In genomic region chr5:39284552-39284951, GRCh38 we compare ENCODE assay signal across 27 cellular contexts.
DNase-seq lines count a peak whose midpoint lies in the region; ATAC-seq, FAIRE-seq and TF ChIP-seq lines count a peak whose summit lies in the region.
"Had no signal": no experiment of that assay in that cellular context is flagged by ENCODE, and none has a peak within 500 bp of the region (broad histone marks: within the 10 kb centered on the region; RNA-seq: fewer than 3 reads in every experiment).

No MANE protein-coding gene starts in this region.

- no peak overlapping the region for H3K9ac ChIP-seq in HepG2 (ENCODE audit: insufficient read depth, low read depth, low read length)
- H3K9ac ChIP-seq: parathyroid adenoma had no signal

- WGBS in HepG2 (ENCODE audit: low lambda C conversion rate), result under 1% methylated on average over 5 of the region's 5 CpGs
- 61% methylated on average over 5 of the region's 5 CpGs for WGBS in right lobe of liver (ENCODE audit: insufficient coverage, low coverage, low lambda C conversion rate, missing lambda C conversion rate)
- WGBS in right cardiac atrium, result 61% methylated on average over 5 of the region's 5 CpGs
- 70 to 71% methylated on average over 5 of the region's 5 CpGs for WGBS in testis, 2 donors

- H2AFZ ChIP-seq in HepG2 (ENCODE audit: low read length), result no peak overlapping the region
- H2AFZ ChIP-seq: parathyroid adenoma had no signal

- DNase-seq in HepG2 (ENCODE audit: low spot score), result peak; percentile 22
- DNase-seq in right lobe of liver, result no peak
- peak; percentile 86 to 96 for DNase-seq in NCI-H2081 (lab: John Stamatoyannopoulos, UW)
- DNase-seq in SHP77 (lab: John Stamatoyannopoulos, UW), result peak; percentile 77 to 84
- DNase-seq in right cardiac atrium, result no peak
- no peak for DNase-seq in testis
- DNase-seq: ACHN; activated CD8-positive, alpha-beta memory T cell treated with anti-CD3 and anti-CD28 coated beads, Interleukin-2, amount 50 U/mL, for 48 hours; activated CD8-positive, alpha-beta T cell treated with anti-CD3 and anti-CD28 coated beads for 36 hours; activated naive CD4-positive, alpha-beta T cell treated with anti-CD3 and anti-CD28 coated beads, Interleukin-2, amount 50 U/mL, for 16 hours; CD4-positive, alpha-beta memory T cell; DMS 273 treated with DMSO at 0.1 percent for 48 hours; foreskin keratinocyte; head of caudate nucleus; islet precursor cell; left ventricle myocardium superior; NCI-H1048; spleen; SW 1271 had no signal

- ATAC-seq in HepG2 (peak; percentile 88), right lobe of liver (no peak), right cardiac atrium (no peak), GM18867 (IDR thresholded peaks at IDR 0.05; ENCODE audit: unreplicated experiment) (no peak), HG02763 (IDR thresholded peaks at IDR 0.05; ENCODE audit: unreplicated experiment) (no peak)
- ATAC-seq: activated CD8-positive, alpha-beta T cell treated with anti-CD3 and anti-CD28 coated beads for 36 hours; esophagus mucosa; foreskin keratinocyte; left ventricle myocardium superior; Panc1 had no signal

- no peaks in the 10 kb centered on the region for H3K27me3 ChIP-seq in HepG2 (ENCODE audit: control insufficient read depth in 1 of 2, insufficient read depth in 2 of 2, low read length in 2 of 2)
- H3K27me3 ChIP-seq in right lobe of liver, result no peaks in the 10 kb centered on the region
- no peaks in the 10 kb centered on the region for H3K27me3 ChIP-seq in right cardiac atrium (ENCODE audit: control insufficient read depth, insufficient read depth)
- no peaks in the 10 kb centered on the region for H3K27me3 ChIP-seq in testis
- H3K27me3 ChIP-seq: foreskin keratinocyte, right atrium auricular region, tibial nerve had no signal

- TF ChIP-seq EP300 in HepG2 (IDR thresholded peaks at IDR 0.05; ENCODE audit: low read depth in 2 of 2, low read length in 2 of 2) (peak in 1 of 2 experiments; percentile 75; a peak in 2 of 4 replicates), HepG2 (CRISPR knock-in tag; IDR thresholded peaks at IDR 0.05; ENCODE audit: borderline replicate concordance) (peak; percentile 15; the same call in 1 of the 2 replicates)

- no TSS peak for BruUV-seq in HepG2 (replicated peaks; lab: Mats Ljungman, UMichigan)

- intact Hi-C loops in HepG2 (cut with micrococcal nuclease; ENCODE audit: unreplicated experiment) (loop anchor here (10.0 kb wide), 2 partner anchors 260 to 290 kb away; no protein-coding TSS in a partner anchor), right lobe of liver (cut with DNase I) (no loop called here), right cardiac atrium (cut with DNase I) (loop anchor here in 1 of 4 donors (10.0 kb wide), 2 partner anchors 70 to 290 kb away; partner anchors contain the start of gene FYB1), testis (cut with DNase I; ENCODE audit: low total_unique reads) (no loop called here)

- no peak for TF ChIP-seq RAD21 in HepG2 (CRISPR knock-in tag; IDR thresholded peaks at IDR 0.05)

- H3K79me2 ChIP-seq in HepG2 (ENCODE audit: insufficient read depth, low read length), result no peaks in the 10 kb centered on the region
- H3K79me2 ChIP-seq: parathyroid adenoma had no signal

- no peak for FAIRE-seq in HepG2 (lab: Jason Lieb, UNC)

- H3K4me1 ChIP-seq in HepG2 (ENCODE audit: insufficient read depth, low read length) (peaks cover 25% of the 10 kb centered on the region), right lobe of liver (no peaks in the 10 kb centered on the region), right cardiac atrium (ENCODE audit: control insufficient read depth, insufficient read depth, low read length) (no peaks in the 10 kb centered on the region), testis (no peaks in the 10 kb centered on the region)
- H3K4me1 ChIP-seq: foreskin keratinocyte, HAP-1, parathyroid adenoma, right atrium auricular region, tibial nerve had no signal

- CTCF ChIA-PET in HepG2 (lab: Yijun Ruan, JAX; ENCODE audit: low intra/inter-chr PET ratio, low total read pairs), result interaction anchor here (3.0 kb wide), 1 partner anchor 66 kb away, joined by 20 read pairs; the partner anchor contains the start of gene FYB1

- no peak for TF ChIP-seq POLR2A in HepG2 (IDR thresholded peaks at IDR 0.05; ENCODE audit: insufficient read depth in 1 of 2, low read depth in 2 of 2, low read length in 2 of 2)
- TF ChIP-seq POLR2A in right lobe of liver (IDR thresholded peaks at IDR 0.05), result no peak
- TF ChIP-seq POLR2A in testis (IDR thresholded peaks at IDR 0.05), result no peak

- H3K4me3 ChIP-seq in HepG2 (replicated peaks in 1 of 3; ENCODE audit: insufficient read depth in 1 of 3, low read depth in 2 of 3, low read length in 3 of 3) (no peak overlapping the region), right lobe of liver (no peak overlapping the region), right cardiac atrium (ENCODE audit: low read length) (no peak overlapping the region), testis (no peak overlapping the region)
- H3K4me3 ChIP-seq: HAP-1, right atrium auricular region, spleen, tibial nerve had no signal

- in situ Hi-C loops in HepG2 (cut with HindIII; ENCODE audit: extremely low pct_ligation_motif_present, low pct_unique_long_range_greater_than_20kb), result loop anchor here (5.0 to 10.0 kb wide), 2 partner anchors 67 to 130 kb away; partner anchors contain the start of gene FYB1

- H3K27ac ChIP-seq in HepG2 (ENCODE audit: extremely low read length, insufficient read depth, low read length), result no peak overlapping the region
- H3K27ac ChIP-seq in right lobe of liver, result no peak overlapping the region
- H3K27ac ChIP-seq in right cardiac atrium (ENCODE audit: low read length), result no peak overlapping the region
- no peak overlapping the region for H3K27ac ChIP-seq in testis
- H3K27ac ChIP-seq: foreskin keratinocyte, parathyroid adenoma, right atrium auricular region, spleen, tibial nerve had no signal

- H3K9me3 ChIP-seq in HepG2 (ENCODE audit: low read length) (no peaks in the 10 kb centered on the region), right lobe of liver (peaks cover 0 to 4% (median 0%) of the 10 kb centered on the region in 4 donors), right cardiac atrium (ENCODE audit: control insufficient read depth, low read length) (no peaks in the 10 kb centered on the region), testis (no peaks in the 10 kb centered on the region)
- H3K9me3 ChIP-seq: HAP-1, right atrium auricular region, spleen, tibial nerve had no signal

- no peaks in the 10 kb centered on the region for H4K20me1 ChIP-seq in HepG2 (ENCODE audit: insufficient read depth, low read length)

- TF ChIP-seq CTCF in HepG2 (CRISPR knock-in tag; IDR thresholded peaks at IDR 0.05), result no peak
- TF ChIP-seq CTCF in right lobe of liver (IDR thresholded peaks at IDR 0.05), result no peak
- TF ChIP-seq CTCF in testis (IDR thresholded peaks at IDR 0.05), result no peak

- H3K36me3 ChIP-seq in HepG2 (replicated peaks in 1 of 2; ENCODE audit: control insufficient read depth in 1 of 2, insufficient read depth in 2 of 2, low read length in 2 of 2), result no peaks in the 10 kb centered on the region
- H3K36me3 ChIP-seq in right lobe of liver, result peaks cover 0 to 49% (median 32%) of the 10 kb centered on the region in 4 donors
- no peaks in the 10 kb centered on the region for H3K36me3 ChIP-seq in testis (ENCODE audit: low read depth, missing control alignments)
- H3K36me3 ChIP-seq: HAP-1, right atrium auricular region, spleen, tibial nerve had no signal

- H3K4me2 ChIP-seq in HepG2 (ENCODE audit: low read depth, low read length), result peak overlapping the region; percentile 24; the same call in 1 of the 2 replicates

- POLR2A ChIA-PET in HepG2 (lab: Yijun Ruan, JAX), result no interaction called here

TF ChIP-seq in HepG2, 621 proteins besides CTCF, POLR2A, EP300 and RAD21 (continues in another document):
- TF ChIP-seq BCL6 (CRISPR knock-in tag; IDR thresholded peaks at IDR 0.05) (peak; percentile 52; the same call in 1 of the 2 replicates), FOXP1 (IDR thresholded peaks at IDR 0.05) (no peak), FOXP1 (CRISPR knock-in tag; IDR thresholded peaks at IDR 0.05) (peak; percentile 64), SOX6 (IDR thresholded peaks at IDR 0.05) (no peak), SOX6 (CRISPR knock-in tag; IDR thresholded peaks at IDR 0.05) (peak; percentile 56; the same call in 1 of the 2 replicates), CHCHD3 (CRISPR knock-in tag; IDR thresholded peaks at IDR 0.05) (no peak), SMC3 (IDR thresholded peaks at IDR 0.05; ENCODE audit: low read length) (no peak), ARID5B (CRISPR knock-in tag; IDR thresholded peaks at IDR 0.05) (peak; percentile 76), KDM3A (CRISPR knock-in tag; IDR thresholded peaks at IDR 0.05; ENCODE audit: low read depth) (no peak), ZBTB42 (CRISPR knock-in tag; IDR thresholded peaks at IDR 0.05) (no peak), PPARG (CRISPR knock-in tag; conservative IDR thresholded peaks at IDR 0.05) (no peak), SALL1 (CRISPR knock-in tag; IDR thresholded peaks at IDR 0.05) (no peak; the same call in 1 of the 2 replicates)

Comparison
In these comparisons a context has a peak if more than half of its experiments do, and no peak if none do; other contexts are left out.
1. DNase-seq: peak in HepG2 (single experiment), NCI-H2081 (2 of 2) and SHP77 (2 of 2); none in right lobe of liver (0 of 3), right cardiac atrium (0 of 3) and testis (single experiment).